ENCODE assay signal across 1 cellular context in genomic region chr16:85136705-85137322, GRCh38.
A peak's percentile ranks its signal among the peaks of the same experiment; 100 is the strongest.
TF ChIP-seq lines count a peak whose summit lies in the region.

No MANE protein-coding gene starts in this region.

TF ChIP-seq in HepG2, 621 proteins besides CTCF, POLR2A, EP300 and RAD21 (continued from another document and continues in another):
- TF ChIP-seq ARID4A (CRISPR knock-in tag; IDR thresholded peaks at IDR 0.05; ENCODE audit: borderline replicate concordance), result no peak
- TF ChIP-seq MYPOP (CRISPR knock-in tag; IDR thresholded peaks at IDR 0.05), result no peak
- TF ChIP-seq DNMT3B (CRISPR knock-in tag; conservative IDR thresholded peaks at IDR 0.05), result no peak; the same call in 1 of the 2 replicates
- peak; percentile 98 for TF ChIP-seq ARID2 (CRISPR knock-in tag; IDR thresholded peaks at IDR 0.05; ENCODE audit: borderline replicate concordance)
- TF ChIP-seq ETV5 (CRISPR knock-in tag; IDR thresholded peaks at IDR 0.05; ENCODE audit: borderline replicate concordance), result peak; percentile 54
- peak; percentile 11; the same call in 1 of the 2 replicates for TF ChIP-seq CREM (IDR thresholded peaks at IDR 0.05)
- no peak for TF ChIP-seq CREM (CRISPR knock-in tag; IDR thresholded peaks at IDR 0.05)
- no peak; the same call in 1 of the 2 replicates for TF ChIP-seq MXD4 (CRISPR knock-in tag; IDR thresholded peaks at IDR 0.05)
- TF ChIP-seq NR2F2 (IDR thresholded peaks at IDR 0.05; ENCODE audit: borderline replicate concordance, low read depth), result no peak; the same call in 1 of the 2 replicates
- no peak; the same call in 1 of the 2 replicates for TF ChIP-seq KDM1A (CRISPR knock-in tag; IDR thresholded peaks at IDR 0.05)
- TF ChIP-seq HMGXB4 (CRISPR knock-in tag; IDR thresholded peaks at IDR 0.05; ENCODE audit: borderline replicate concordance in 1 of 2, low read depth in 1 of 2), result no peak; a peak in 2 of 4 replicates
- TF ChIP-seq KMT2B (CRISPR knock-in tag; IDR thresholded peaks at IDR 0.05), result peak; percentile 79
- no peak for TF ChIP-seq ZNF382 (CRISPR knock-in tag; IDR thresholded peaks at IDR 0.05; ENCODE audit: borderline replicate concordance)
- TF ChIP-seq NR1H2 (CRISPR knock-in tag; IDR thresholded peaks at IDR 0.05; ENCODE audit: borderline replicate concordance, low read depth), result no peak; the same call in 1 of the 2 replicates
- TF ChIP-seq MED8 (CRISPR knock-in tag; IDR thresholded peaks at IDR 0.05; ENCODE audit: insufficient replicate concordance), result peak; percentile 79
- 0 out of 2 replicates have a peak, but pooled peaks have one; percentile 48 for TF ChIP-seq ZBTB14 (CRISPR knock-in tag; IDR thresholded peaks at IDR 0.05)
- no peak; the same call in 1 of the 2 replicates for TF ChIP-seq ZNF335 (CRISPR knock-in tag; IDR thresholded peaks at IDR 0.05)
- TF ChIP-seq PCBP2 (optimal IDR thresholded peaks at IDR 0.05; ENCODE audit: low read depth, low read length, poor library complexity, severe bottlenecking), result no peak
- TF ChIP-seq ZNF546 (CRISPR knock-in tag; conservative IDR thresholded peaks at IDR 0.05), result peak; percentile 35; the same call in 1 of the 2 replicates
- TF ChIP-seq AHDC1 (CRISPR knock-in tag; IDR thresholded peaks at IDR 0.05; ENCODE audit: borderline replicate concordance), result peak; percentile 77; the same call in 1 of the 2 replicates
- no peak for TF ChIP-seq U2AF1 (optimal IDR thresholded peaks at IDR 0.05; ENCODE audit: low read depth, low read length)
- TF ChIP-seq REPIN1 (CRISPR knock-in tag; IDR thresholded peaks at IDR 0.05; ENCODE audit: borderline replicate concordance, low read depth), result peak; percentile 99
- no peak for TF ChIP-seq TBL1XR1 (IDR thresholded peaks at IDR 0.05; ENCODE audit: borderline replicate concordance, low read length, partially characterized antibody)
- TF ChIP-seq NFKBIZ (CRISPR knock-in tag; IDR thresholded peaks at IDR 0.05), result no peak
- no peak for TF ChIP-seq ARNT2 (CRISPR knock-in tag; IDR thresholded peaks at IDR 0.05; ENCODE audit: low read depth)
- no peak for TF ChIP-seq ZC3H13 (CRISPR knock-in tag; IDR thresholded peaks at IDR 0.05)
- TF ChIP-seq ZNF205 (CRISPR knock-in tag; IDR thresholded peaks at IDR 0.05), result no peak; the same call in none of the 2 replicates
- TF ChIP-seq ZNF282 (IDR thresholded peaks at IDR 0.05; ENCODE audit: partially characterized antibody), result no peak
- TF ChIP-seq SRY (CRISPR knock-in tag; IDR thresholded peaks at IDR 0.05), result peak; percentile 80; the same call in 1 of the 2 replicates
- peak; percentile 55; the same call in 1 of the 2 replicates for TF ChIP-seq ZNF503 (CRISPR knock-in tag; IDR thresholded peaks at IDR 0.05)
- TF ChIP-seq ZNF121 (CRISPR knock-in tag; IDR thresholded peaks at IDR 0.05), result 0 out of 2 replicates have a peak, but pooled peaks have one; percentile 4
- TF ChIP-seq ZBTB42 (CRISPR knock-in tag; IDR thresholded peaks at IDR 0.05), result no peak
- TF ChIP-seq PAF1 (CRISPR knock-in tag; IDR thresholded peaks at IDR 0.05), result peak; percentile 85; the same call in 1 of the 2 replicates
- TF ChIP-seq SNAPC4 (CRISPR knock-in tag; IDR thresholded peaks at IDR 0.05), result no peak
- peak; percentile 95 for TF ChIP-seq GFI1 (CRISPR knock-in tag; IDR thresholded peaks at IDR 0.05; ENCODE audit: borderline replicate concordance)
- no peak for TF ChIP-seq PHF5A (CRISPR knock-in tag; IDR thresholded peaks at IDR 0.05; ENCODE audit: low read depth, unreplicated experiment)
- TF ChIP-seq ZFP36L2 (CRISPR knock-in tag; IDR thresholded peaks at IDR 0.05), result peak; percentile 15; the same call in 1 of the 2 replicates
- TF ChIP-seq NKX3-1 (CRISPR knock-in tag; IDR thresholded peaks at IDR 0.05), result peak; percentile 88; the same call in 1 of the 2 replicates
